Comparison of ENCODE assay signal across 29 cellular contexts in genomic region chr2:171772373-171772772, GRCh38.
"Had no signal": no experiment of that assay in that cellular context is flagged by ENCODE, and none has a peak within 500 bp of the region (broad histone marks: within the 10 kb centered on the region; RNA-seq: fewer than 3 reads in every experiment).

No MANE protein-coding gene starts in this region.

- H3K36me3 ChIP-seq: colonic mucosa had no signal

- H3K9me3 ChIP-seq: colonic mucosa, gastrocnemius medialis had no signal

- FAIRE-seq: colon, endometrium, endothelial cell of umbilical vein, frontal cortex had no signal

- H3K27ac ChIP-seq: colonic mucosa, coronary artery, dorsolateral prefrontal cortex, epithelial cell of prostate, esophagus muscularis mucosa, esophagus squamous epithelium, foreskin keratinocyte, gastrocnemius medialis, gastroesophageal sphincter, heart left ventricle, heart right ventricle had no signal

- DNase-seq: colonic mucosa; cortex of kidney; dermis blood vessel endothelial cell; dorsolateral prefrontal cortex; effector CD4-positive, alpha-beta T cell; effector CD8-positive, alpha-beta T cell; effector memory CD4-positive, alpha-beta T cell; effector memory CD8-positive, alpha-beta T cell; endodermal cell; erythroblast; esophagus squamous epithelium; foreskin fibroblast; foreskin melanocyte; gastrocnemius medialis; glutamatergic neuron; head of caudate nucleus; heart left ventricle; heart right ventricle had no signal

- H3K27ac Mint-ChIP-seq: dendritic cell treated with granulocyte-macrophage colony-stimulating factor and Interleukin-4, amounts not matched to agents 40 ng/mL and 50 ng/mL, for 4 days; effector memory CD8-positive, alpha-beta T cell; endodermal cell had no signal

- ATAC-seq: effector memory CD8-positive, alpha-beta T cell; esophagus mucosa; foreskin keratinocyte; gastrocnemius medialis; gastroesophageal sphincter; heart left ventricle; heart right ventricle had no signal

- H3K4me1 Mint-ChIP-seq: endodermal cell had no signal

- H3K4me3 Mint-ChIP-seq: dendritic cell treated with granulocyte-macrophage colony-stimulating factor and Interleukin-4, amounts not matched to agents 40 ng/mL and 50 ng/mL, for 4 days; effector memory CD8-positive, alpha-beta T cell; endodermal cell had no signal

- H3K4me1 ChIP-seq: colonic mucosa, esophagus muscularis mucosa, esophagus squamous epithelium, foreskin keratinocyte, gastrocnemius medialis, gastroesophageal sphincter, heart left ventricle, heart right ventricle had no signal

- H3K27me3 Mint-ChIP-seq: dendritic cell treated with granulocyte-macrophage colony-stimulating factor and Interleukin-4, amounts not matched to agents 40 ng/mL and 50 ng/mL, for 4 days; effector memory CD8-positive, alpha-beta T cell had no signal

- H3K4me3 ChIP-seq: colonic mucosa, coronary artery, dorsolateral prefrontal cortex, esophagus muscularis mucosa, esophagus squamous epithelium, gastrocnemius medialis, gastroesophageal sphincter, heart left ventricle, heart right ventricle had no signal

- H3K27me3 ChIP-seq: colonic mucosa, dorsolateral prefrontal cortex, esophagus muscularis mucosa, esophagus squamous epithelium, foreskin keratinocyte, gastrocnemius medialis, gastroesophageal sphincter, heart left ventricle, heart right ventricle had no signal
